ENCODE assay signal across 7 cellular contexts in genomic region chr9:110047955-110048472, GRCh38.
DNase-seq lines count a peak whose midpoint lies in the region; ATAC-seq, FAIRE-seq and TF ChIP-seq lines count a peak whose summit lies in the region.

No MANE protein-coding gene starts in this region.

- in situ Hi-C loops in IMR-90 (cut with MboI; ENCODE audit: low sequenced_read_pairs) = no loop called here

- H3K27ac Mint-ChIP-seq in activated CD4-positive, alpha-beta memory T cell treated with anti-CD3 and anti-CD28 coated beads for 36 hours = peak overlapping the region; percentile 72

- H2AFZ ChIP-seq in IMR-90 (replicated peaks; ENCODE audit: low read length, poor library complexity) = peak overlapping the region; percentile 97

- peaks cover 8% of the 10 kb centered on the region for H3K9me1 ChIP-seq in IMR-90 (ENCODE audit: insufficient read depth, low read length)

- H2AK5ac ChIP-seq in IMR-90 (ENCODE audit: low read depth, low read length) = peak overlapping the region; percentile 21

- H3K9ac ChIP-seq in IMR-90 (ENCODE audit: low read depth, low read length) = peak overlapping the region; percentile 34; the same call in 1 of the 2 replicates

- H3K27me3 ChIP-seq in IMR-90 (ENCODE audit: control insufficient read depth, insufficient read depth, low read length) (no peaks in the 10 kb centered on the region), cardiac muscle cell (peaks cover 16% of the 10 kb centered on the region)

- peak overlapping the region; percentile 3 for H2BK5ac ChIP-seq in IMR-90 (ENCODE audit: low read depth, low read length, poor library complexity, severe bottlenecking)

- no peak for TF ChIP-seq CTCF in IMR-90 (conservative IDR thresholded peaks at IDR 0.05; ENCODE audit: low read depth, low read length)
- TF ChIP-seq CTCF in cardiac muscle cell (IDR thresholded peaks at IDR 0.05; ENCODE audit: low read depth, low read length) = no peak
- no peak for TF ChIP-seq CTCF in retinal pigment epithelial cell (conservative IDR thresholded peaks at IDR 0.05; ENCODE audit: low read depth, low read length)

- TF ChIP-seq POLR2A in GM12891 (IDR thresholded peaks at IDR 0.05; ENCODE audit: low read depth, low read length) = peak; percentile 77
- no peak for TF ChIP-seq POLR2A in IMR-90 (IDR thresholded peaks at IDR 0.05; ENCODE audit: low read depth, low read length)

- H4K8ac ChIP-seq in IMR-90 (ENCODE audit: low read depth in 2 of 2, low read length in 2 of 2) = peak overlapping the region in 1 of 2 experiments; percentile 81; a peak in 3 of 4 replicates

- intact Hi-C loops in IMR-90 (cut with micrococcal nuclease) = loop anchor here (2.0 to 5.0 kb wide), 2 partner anchors 61 to 476 kb away; no protein-coding TSS in a partner anchor
- intact Hi-C loops in activated CD4-positive, alpha-beta memory T cell treated with anti-CD3 and anti-CD28 coated beads for 36 hours (cut with micrococcal nuclease) = loop anchor here (1.0 to 2.0 kb wide), 4 partner anchors 74 to 153 kb away; no protein-coding TSS in a partner anchor

- TF ChIP-seq RAD21 in IMR-90 (IDR thresholded peaks at IDR 0.05; ENCODE audit: low read length) = no peak

- peak overlapping the region; percentile 84 for H3K23ac ChIP-seq in IMR-90 (ENCODE audit: low read depth, low read length)

- H4K5ac ChIP-seq in IMR-90 (ENCODE audit: low read depth, low read length) = no peak overlapping the region

- WGBS in IMR-90 (ENCODE audit: extremely low coverage in 2 of 2, insufficient read length in 1 of 2), 2 experiments = 41% methylated on average over 20 of the region's 30 CpGs; no CpG with 5 or more reads in 1 of the 2 experiments

- H4K91ac ChIP-seq in IMR-90 (ENCODE audit: insufficient read depth, low read depth, low read length) = peak overlapping the region; percentile 55; the same call in 1 of the 2 replicates

- peak overlapping the region; percentile 84 for H3K4me2 ChIP-seq in IMR-90 (ENCODE audit: low read depth, low read length)

- H2BK20ac ChIP-seq in IMR-90 (ENCODE audit: low read depth, low read length) = peak overlapping the region; percentile 64; the same call in 1 of the 2 replicates

- H3K4me3 ChIP-seq in IMR-90 (ENCODE audit: insufficient read depth, low read depth, low read length) (peak overlapping the region; percentile 30), cardiac muscle cell (peak overlapping the region; percentile 36), retinal pigment epithelial cell (ENCODE audit: low read length) (peak overlapping the region; percentile 92)

- H3K14ac ChIP-seq in IMR-90 (replicated peaks; ENCODE audit: low read depth, low read length) = peak overlapping the region; percentile 84

- peaks cover 15% of the 10 kb centered on the region for H3K36me3 Mint-ChIP-seq in activated CD4-positive, alpha-beta memory T cell treated with anti-CD3 and anti-CD28 coated beads for 36 hours

- H3K4ac ChIP-seq in IMR-90 (ENCODE audit: low read depth, low read length) = peak overlapping the region; percentile 71

- H4K20me1 ChIP-seq in IMR-90 (ENCODE audit: insufficient read depth, low read length) = peaks cover 33% of the 10 kb centered on the region

- H2AK9ac ChIP-seq in IMR-90 (replicated peaks; ENCODE audit: low read depth, low read length, poor library complexity) = peak overlapping the region; percentile 86

- H3K4me1 ChIP-seq in IMR-90 (ENCODE audit: control insufficient read depth, insufficient read depth, low read length) = peaks cover 7% of the 10 kb centered on the region
- peaks cover 23% of the 10 kb centered on the region for H3K4me1 ChIP-seq in cardiac muscle cell (ENCODE audit: low read depth)

- H3K9me3 Mint-ChIP-seq in activated CD4-positive, alpha-beta memory T cell treated with anti-CD3 and anti-CD28 coated beads for 36 hours = no peaks in the 10 kb centered on the region

- peaks cover 13% of the 10 kb centered on the region for H3K27me3 Mint-ChIP-seq in activated CD4-positive, alpha-beta memory T cell treated with anti-CD3 and anti-CD28 coated beads for 36 hours

- H3K4me3 Mint-ChIP-seq in activated CD4-positive, alpha-beta memory T cell treated with anti-CD3 and anti-CD28 coated beads for 36 hours = peak overlapping the region; percentile 85

- dilution Hi-C loops in IMR-90 (cut with HindIII; ENCODE audit: low sequenced_read_pairs, unreplicated experiment) = no loop called here

- CTCF ChIA-PET in IMR-90 (lab: Yijun Ruan, JAX) = no interaction called here
- CTCF ChIA-PET in activated CD4-positive, alpha-beta memory T cell treated with anti-CD3 and anti-CD28 coated beads for 36 hours (lab: Charles Lee) = interaction anchor here (0.9 to 1.0 kb wide), 2 partner anchors 95 to 100 kb away, joined by 3 read pairs; no protein-coding TSS in a partner anchor

- BruUV-seq in IMR-90 (replicated peaks; lab: Mats Ljungman, UMichigan) = no TSS peak

- DNase-seq in GM12891 (ENCODE audit: insufficient read length, low spot score) (peak; percentile 24), IMR-90 (no peak), cardiac muscle cell (ENCODE audit: low read depth in 1 of 2, low spot score in 1 of 2) (peak in 1 of 2 donors; percentile 60), retinal pigment epithelial cell (ENCODE audit: low read depth) (no peak), AG08395 (ENCODE audit: low spot score) (no peak)
- no peak for DNase-seq in activated CD4-positive, alpha-beta memory T cell treated with anti-CD3 and anti-CD28 coated beads for 36 hours

- H3K9me3 ChIP-seq in IMR-90 (ENCODE audit: control insufficient read depth, insufficient read depth, low read length) (no peaks in the 10 kb centered on the region), cardiac muscle cell (ENCODE audit: low read depth) (no peaks in the 10 kb centered on the region)

- peak overlapping the region; percentile 59; the same call in 2 of the 3 replicates for H2BK15ac ChIP-seq in IMR-90 (ENCODE audit: low read depth, low read length)

- H3K27ac ChIP-seq in IMR-90 (ENCODE audit: insufficient read depth, low read length) (no peak overlapping the region; the same call in 1 of the 2 replicates), cardiac muscle cell (no peak overlapping the region)

- FAIRE-seq in GM12891 (lab: Jason Lieb, UNC) = peak; percentile 91

- peak; percentile 36 for ATAC-seq in GM21526 (IDR thresholded peaks at IDR 0.05; ENCODE audit: low FRiP score, unreplicated experiment)
- ATAC-seq in IMR-90 (ENCODE audit: low read depth) = peak; percentile 4; the same call in 1 of the 2 replicates

- H3K56ac ChIP-seq in IMR-90 (ENCODE audit: extremely low read depth, insufficient read depth, low read length) = no peak overlapping the region

- H3K18ac ChIP-seq in IMR-90 (ENCODE audit: low read depth, low read length) = peak overlapping the region; percentile 22; the same call in 1 of the 2 replicates

- peak overlapping the region; percentile 84 for H2BK120ac ChIP-seq in IMR-90 (ENCODE audit: low read depth, low read length)

- H3K36me3 ChIP-seq in IMR-90 (ENCODE audit: control insufficient read depth, insufficient read depth, low read length) = peaks cover 1% of the 10 kb centered on the region; the same call in 1 of the 2 replicates
- no peaks in the 10 kb centered on the region for H3K36me3 ChIP-seq in cardiac muscle cell

- POLR2A ChIA-PET in IMR-90 (lab: Charles Lee; ENCODE audit: unreplicated experiment) = no interaction called here
- POLR2A ChIA-PET in activated CD4-positive, alpha-beta memory T cell treated with anti-CD3 and anti-CD28 coated beads for 36 hours (lab: Charles Lee) = interaction anchor here (2.5 kb wide), 1 partner anchor 97 kb away, joined by 13 read pairs; no protein-coding TSS in a partner anchor

- H3K79me1 ChIP-seq in IMR-90 (ENCODE audit: low read depth in 1 of 2, low read length in 2 of 2) = peaks cover 8 to 34% of the 10 kb centered on the region in 2 experiments

- H3K4me1 Mint-ChIP-seq in activated CD4-positive, alpha-beta memory T cell treated with anti-CD3 and anti-CD28 coated beads for 36 hours (ENCODE audit: low read depth) = peaks cover 39% of the 10 kb centered on the region

TF ChIP-seq in GM12891, 5 proteins besides CTCF, POLR2A, EP300 and RAD21:
- TF ChIP-seq TAF1 (IDR thresholded peaks at IDR 0.05; ENCODE audit: low read depth, low read length) = peak; percentile 63; the same call in 1 of the 2 replicates
- no peak; the same call in 1 of the 2 replicates for TF ChIP-seq POU2F2 (IDR thresholded peaks at IDR 0.05; ENCODE audit: low read depth, low read length)
- peak; percentile 65 for TF ChIP-seq POLR2AphosphoS5 (IDR thresholded peaks at IDR 0.05; ENCODE audit: low read depth, low read length)

TF ChIP-seq in IMR-90, 13 proteins besides CTCF, POLR2A, EP300 and RAD21:
- TF ChIP-seq MAZ (IDR thresholded peaks at IDR 0.05; ENCODE audit: borderline replicate concordance, low read depth, low read length) = no peak
- TF ChIP-seq NFE2L2 (IDR thresholded peaks at IDR 0.05; ENCODE audit: low read depth, low read length) = no peak
- no peak for TF ChIP-seq MXI1 (IDR thresholded peaks at IDR 0.05; ENCODE audit: borderline replicate concordance, low read depth, low read length)
- TF ChIP-seq RCOR1 (IDR thresholded peaks at IDR 0.05; ENCODE audit: insufficient replicate concordance, low read length) = no peak
- TF ChIP-seq CEBPB (IDR thresholded peaks at IDR 0.05; ENCODE audit: low read depth, low read length) = no peak
- TF ChIP-seq BHLHE40 (IDR thresholded peaks at IDR 0.05; ENCODE audit: low read depth, low read length) = no peak

Comparison
In these comparisons a context has a peak if more than half of its experiments do, and no peak if none do; other contexts are left out.
1. H3K4me3 ChIP-seq: peak in every context shown above with its lines; median percentile 92 in retinal pigment epithelial cell; 36 in cardiac muscle cell; 30 in IMR-90.